In the genomic region with DNA sequence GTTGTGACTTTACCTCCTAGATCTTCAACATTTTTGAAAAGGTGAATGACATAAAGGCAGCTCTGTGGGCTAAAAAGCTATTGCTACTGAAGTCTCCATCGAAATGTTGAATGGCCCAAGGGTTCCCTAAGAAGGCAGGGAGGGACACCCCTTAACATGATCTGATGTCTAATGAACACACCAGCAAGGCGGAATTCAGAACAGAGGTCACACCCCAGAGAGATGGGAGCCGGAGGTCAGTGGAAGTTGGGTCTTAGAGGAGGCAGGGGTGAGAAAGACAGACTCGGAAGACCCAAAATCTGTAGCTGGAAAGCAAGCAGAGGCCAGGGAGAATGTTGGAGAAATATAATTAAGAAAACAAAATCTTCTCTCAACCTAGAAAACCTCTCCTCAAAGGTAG, we compare ENCODE assay signal across 1 cellular context.
TF ChIP-seq lines count a peak whose summit lies in the region.

No MANE protein-coding gene starts in this region.

TF ChIP-seq in GM23338, 12 proteins besides CTCF, POLR2A, EP300 and RAD21 (continued from another document):
- TF ChIP-seq, protein P1, sequence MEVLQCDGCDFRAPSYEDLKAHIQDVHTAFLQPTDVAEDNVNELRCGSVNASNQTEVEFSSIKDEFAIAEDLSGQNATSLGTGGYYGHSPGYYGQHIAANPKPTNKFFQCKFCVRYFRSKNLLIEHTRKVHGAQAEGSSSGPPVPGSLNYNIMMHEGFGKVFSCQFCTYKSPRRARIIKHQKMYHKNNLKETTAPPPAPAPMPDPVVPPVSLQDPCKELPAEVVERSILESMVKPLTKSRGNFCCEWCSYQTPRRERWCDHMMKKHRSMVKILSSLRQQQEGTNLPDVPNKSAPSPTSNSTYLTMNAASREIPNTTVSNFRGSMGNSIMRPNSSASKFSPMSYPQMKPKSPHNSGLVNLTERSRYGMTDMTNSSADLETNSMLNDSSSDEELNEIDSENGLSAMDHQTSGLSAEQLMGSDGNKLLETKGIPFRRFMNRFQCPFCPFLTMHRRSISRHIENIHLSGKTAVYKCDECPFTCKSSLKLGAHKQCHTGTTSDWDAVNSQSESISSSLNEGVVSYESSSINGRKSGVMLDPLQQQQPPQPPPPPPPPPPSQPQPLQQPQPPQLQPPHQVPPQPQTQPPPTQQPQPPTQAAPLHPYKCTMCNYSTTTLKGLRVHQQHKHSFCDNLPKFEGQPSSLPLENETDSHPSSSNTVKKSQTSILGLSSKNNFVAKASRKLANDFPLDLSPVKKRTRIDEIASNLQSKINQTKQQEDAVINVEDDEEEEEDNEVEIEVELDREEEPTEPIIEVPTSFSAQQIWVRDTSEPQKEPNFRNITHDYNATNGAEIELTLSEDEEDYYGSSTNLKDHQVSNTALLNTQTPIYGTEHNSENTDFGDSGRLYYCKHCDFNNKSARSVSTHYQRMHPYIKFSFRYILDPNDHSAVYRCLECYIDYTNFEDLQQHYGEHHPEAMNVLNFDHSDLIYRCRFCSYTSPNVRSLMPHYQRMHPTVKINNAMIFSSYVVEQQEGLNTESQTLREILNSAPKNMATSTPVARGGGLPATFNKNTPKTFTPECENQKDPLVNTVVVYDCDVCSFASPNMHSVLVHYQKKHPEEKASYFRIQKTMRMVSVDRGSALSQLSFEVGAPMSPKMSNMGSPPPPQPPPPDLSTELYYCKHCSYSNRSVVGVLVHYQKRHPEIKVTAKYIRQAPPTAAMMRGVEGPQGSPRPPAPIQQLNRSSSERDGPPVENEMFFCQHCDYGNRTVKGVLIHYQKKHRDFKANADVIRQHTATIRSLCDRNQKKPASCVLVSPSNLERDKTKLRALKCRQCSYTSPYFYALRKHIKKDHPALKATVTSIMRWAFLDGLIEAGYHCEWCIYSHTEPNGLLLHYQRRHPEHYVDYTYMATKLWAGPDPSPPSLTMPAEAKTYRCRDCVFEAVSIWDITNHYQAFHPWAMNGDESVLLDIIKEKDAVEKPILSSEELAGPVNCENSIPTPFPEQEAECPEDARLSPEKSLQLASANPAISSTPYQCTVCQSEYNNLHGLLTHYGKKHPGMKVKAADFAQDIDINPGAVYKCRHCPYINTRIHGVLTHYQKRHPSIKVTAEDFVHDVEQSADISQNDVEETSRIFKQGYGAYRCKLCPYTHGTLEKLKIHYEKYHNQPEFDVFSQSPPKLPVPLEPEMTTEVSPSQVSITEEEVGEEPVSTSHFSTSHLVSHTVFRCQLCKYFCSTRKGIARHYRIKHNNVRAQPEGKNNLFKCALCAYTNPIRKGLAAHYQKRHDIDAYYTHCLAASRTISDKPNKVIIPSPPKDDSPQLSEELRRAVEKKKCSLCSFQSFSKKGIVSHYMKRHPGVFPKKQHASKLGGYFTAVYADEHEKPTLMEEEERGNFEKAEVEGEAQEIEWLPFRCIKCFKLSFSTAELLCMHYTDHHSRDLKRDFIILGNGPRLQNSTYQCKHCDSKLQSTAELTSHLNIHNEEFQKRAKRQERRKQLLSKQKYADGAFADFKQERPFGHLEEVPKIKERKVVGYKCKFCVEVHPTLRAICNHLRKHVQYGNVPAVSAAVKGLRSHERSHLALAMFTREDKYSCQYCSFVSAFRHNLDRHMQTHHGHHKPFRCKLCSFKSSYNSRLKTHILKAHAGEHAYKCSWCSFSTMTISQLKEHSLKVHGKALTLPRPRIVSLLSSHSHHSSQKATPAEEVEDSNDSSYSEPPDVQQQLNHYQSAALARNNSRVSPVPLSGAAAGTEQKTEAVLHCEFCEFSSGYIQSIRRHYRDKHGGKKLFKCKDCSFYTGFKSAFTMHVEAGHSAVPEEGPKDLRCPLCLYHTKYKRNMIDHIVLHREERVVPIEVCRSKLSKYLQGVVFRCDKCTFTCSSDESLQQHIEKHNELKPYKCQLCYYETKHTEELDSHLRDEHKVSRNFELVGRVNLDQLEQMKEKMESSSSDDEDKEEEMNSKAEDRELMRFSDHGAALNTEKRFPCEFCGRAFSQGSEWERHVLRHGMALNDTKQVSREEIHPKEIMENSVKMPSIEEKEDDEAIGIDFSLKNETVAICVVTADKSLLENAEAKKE (CRISPR knock-in tag; IDR thresholded peaks at IDR 0.05) = no peak
- TF ChIP-seq EZH2 (IDR thresholded peaks at IDR 0.05; ENCODE audit: low read depth, unreplicated experiment) = no peak
TF ChIP-seq in GM23338: peak in this region for 0.
